Comparison of ENCODE assay signal across 1 cellular context in genomic region chr4:52840531-52841350, GRCh38.
TF ChIP-seq lines count a peak whose summit lies in the region.

No MANE protein-coding gene starts in this region.

TF ChIP-seq in GM23338, 12 proteins besides CTCF, POLR2A, EP300 and RAD21 (continued from another document):
- TF ChIP-seq ZNF462 (CRISPR knock-in tag; IDR thresholded peaks at IDR 0.05) (no peak), POLR2AphosphoS5 (IDR thresholded peaks at IDR 0.05; ENCODE audit: low read depth) (no peak)
